Comparison of ENCODE assay signal across 15 cellular contexts in genomic region chr12:57552306-57552651, GRCh38. TPM values are rescaled to one million over a fixed set of nuclear protein-coding genes. Genes with fewer than 3 reads are reported as not detected.
A peak's percentile ranks its signal among the peaks of the same experiment; 100 is the strongest.
DNase-seq lines count a peak whose midpoint lies in the region; ATAC-seq and TF ChIP-seq lines count a peak whose summit lies in the region.
"Had no signal": no experiment of that assay in that cellular context is flagged by ENCODE, and none has a peak within 500 bp of the region (broad histone marks: within the 10 kb centered on the region; RNA-seq: fewer than 3 reads in every experiment).

No MANE protein-coding gene starts in this region.

- no peak for TF ChIP-seq CTCF in SK-N-SH (IDR thresholded peaks at IDR 0.05)
- TF ChIP-seq CTCF in brain (conservative IDR thresholded peaks at IDR 0.05), result no peak
- TF ChIP-seq CTCF in nephron progenitor cell (IDR thresholded peaks at IDR 0.05), result no peak
- TF ChIP-seq CTCF in CD14-positive monocyte (IDR thresholded peaks at IDR 0.05), result no peak

- peaks cover 2 to 9% of the 10 kb centered on the region in 2 experiments for H3K36me3 ChIP-seq in SK-N-SH (replicated peaks in 1 of 2; ENCODE audit: control insufficient read depth in 1 of 2, insufficient read depth in 2 of 2, low read length in 1 of 2)

- H3K9me3 Mint-ChIP-seq in brain (no peaks in the 10 kb centered on the region), nephron progenitor cell (no peaks in the 10 kb centered on the region), CD14-positive monocyte (peaks cover 0 to 11% (median 2%) of the 10 kb centered on the region in 7 donors)
- H3K9me3 Mint-ChIP-seq: IgD-negative memory B cell had no signal

- H3K27ac Mint-ChIP-seq in brain (peak overlapping the region; percentile 64 to 96 (median 91)), nephron progenitor cell (no peak overlapping the region), CD14-positive monocyte (no peak overlapping the region)
- H3K27ac Mint-ChIP-seq: IgD-negative memory B cell had no signal

- H3K4me1 ChIP-seq in SK-N-SH (ENCODE audit: control insufficient read depth in 1 of 2, insufficient read depth in 2 of 2, low read depth in 1 of 2, low read length in 1 of 2), result peaks cover 4 to 33% of the 10 kb centered on the region in 2 experiments; a peak in 3 of 4 replicates
- H3K4me1 ChIP-seq: Caco-2 had no signal

- H3F3A ChIP-seq in SK-N-SH (replicated peaks; ENCODE audit: insufficient read depth), result peaks cover 6% of the 10 kb centered on the region

- H3K9me2 ChIP-seq in SK-N-SH, result no peaks in the 10 kb centered on the region

- H3K9ac ChIP-seq in SK-N-SH, result no peak overlapping the region

- POLR2A ChIA-PET in SK-N-SH (lab: Yijun Ruan, JAX), result interaction anchor here (1.2 kb wide), 2 partner anchors 32 to 59 kb away, joined by 5 read pairs; partner anchors contain the start of genes ARHGEF25 and DDIT3

- no peak for ATAC-seq in SK-N-SH treated with all-trans-retinoic acid at 6 μM for 48 hours
- no peak for ATAC-seq in GM21528 (IDR thresholded peaks at IDR 0.05; ENCODE audit: low FRiP score, unreplicated experiment)

- H3K36me3 Mint-ChIP-seq in brain (peaks cover 14% of the 10 kb centered on the region), nephron progenitor cell (ENCODE audit: low read depth) (no peaks in the 10 kb centered on the region), CD14-positive monocyte (peaks cover 4 to 8% of the 10 kb centered on the region in 2 donors)
- H3K36me3 Mint-ChIP-seq: IgD-negative memory B cell had no signal

- no peak for TF ChIP-seq EP300 in SK-N-SH (IDR thresholded peaks at IDR 0.05; ENCODE audit: borderline replicate concordance in 1 of 2, low read depth in 1 of 2, low read length in 1 of 2)

- H4K20me1 ChIP-seq in SK-N-SH (ENCODE audit: insufficient read depth), result no peaks in the 10 kb centered on the region

- H2AFZ ChIP-seq in SK-N-SH (ENCODE audit: low read depth), result no peak overlapping the region

- peaks cover 23% of the 10 kb centered on the region for H3K27me3 Mint-ChIP-seq in brain
- H3K27me3 Mint-ChIP-seq in nephron progenitor cell (ENCODE audit: low read depth, poor library complexity), result peaks cover 55% of the 10 kb centered on the region
- peaks cover 40 to 48% (median 45%) of the 10 kb centered on the region in 3 donors for H3K27me3 Mint-ChIP-seq in CD14-positive monocyte (ENCODE audit: low read depth in 3 of 3)

- H3K27ac ChIP-seq in SK-N-SH (ENCODE audit: low read depth in 2 of 2, low read length in 1 of 2), result peak overlapping the region in 1 of 2 experiments; percentile 13; a peak in 2 of 4 replicates

- no peaks in the 10 kb centered on the region for H3K27me3 ChIP-seq in SK-N-SH (ENCODE audit: insufficient read depth)

- WGBS in SK-N-SH (ENCODE audit: low lambda C conversion rate), result 76% methylated on average over 2 of the region's 2 CpGs

- H3K4me3 ChIP-seq in SK-N-SH (ENCODE audit: low read depth in 2 of 2, low read length in 1 of 2), result peak overlapping the region in 1 of 2 experiments; percentile 24; a peak in 2 of 4 replicates

- DNase-seq in SK-N-SH, result no peak
- DNase-seq in nephron progenitor cell, result no peak
- DNase-seq in CD14-positive monocyte (ENCODE audit: low spot score), result no peak
- no peak for DNase-seq in GM19238 (ENCODE audit: insufficient read length, low spot score)
- DNase-seq in activated effector memory CD4-positive, alpha-beta T cell treated with anti-CD3 and anti-CD28 coated beads, Interleukin-2, amount 50 U/mL, for 16 hours, result no peak
- DNase-seq: 8988T, Caco-2, DMS53, NCI-H1436 treated with DMSO at 0.1 percent for 48 hours, NCI-H345, NCI-H69 had no signal

- CTCF ChIA-PET in SK-N-SH (lab: Yijun Ruan, JAX), result interaction anchor here (2.9 to 5.1 kb wide), 2 partner anchors 31 to 69 kb away, joined by 11 to 24 read pairs; no protein-coding TSS in a partner anchor

- H3K4me1 Mint-ChIP-seq in brain, result peaks cover 76% of the 10 kb centered on the region
- H3K4me1 Mint-ChIP-seq in nephron progenitor cell, result peaks cover 45% of the 10 kb centered on the region
- peaks cover 20% of the 10 kb centered on the region for H3K4me1 Mint-ChIP-seq in CD14-positive monocyte

- H3K4me3 Mint-ChIP-seq in brain, result peak overlapping the region; percentile 89 to 95 (median 93)
- H3K4me3 Mint-ChIP-seq in nephron progenitor cell, result peak overlapping the region; percentile 60
- H3K4me3 Mint-ChIP-seq in CD14-positive monocyte, result peak overlapping the region in 1 of 2 donors; percentile 3
- H3K4me3 Mint-ChIP-seq: IgD-negative memory B cell had no signal

- H3K79me2 ChIP-seq in SK-N-SH (ENCODE audit: insufficient read depth), result peaks cover 41% of the 10 kb centered on the region; the same call in 1 of the 2 replicates

- TF ChIP-seq RAD21 in SK-N-SH (IDR thresholded peaks at IDR 0.05; ENCODE audit: low read length), result no peak

- intact Hi-C loops in CD14-positive monocyte (cut with micrococcal nuclease), result no loop called here

- no peaks in the 10 kb centered on the region for H3K9me3 ChIP-seq in SK-N-SH
- H3K9me3 ChIP-seq: Caco-2 had no signal

- peak overlapping the region; percentile 94 for H3K4me2 ChIP-seq in SK-N-SH

TF ChIP-seq in SK-N-SH, 30 proteins besides CTCF, POLR2A, EP300 and RAD21:
- TF ChIP-seq NFIC (IDR thresholded peaks at IDR 0.05; ENCODE audit: borderline replicate concordance), result no peak
- TF ChIP-seq ZBTB33 (IDR thresholded peaks at IDR 0.05; ENCODE audit: borderline replicate concordance, low read depth), result no peak
- TF ChIP-seq YY1 (IDR thresholded peaks at IDR 0.05; ENCODE audit: low read depth), result no peak
TF ChIP-seq in SK-N-SH: peak in this region for 0.

TF ChIP-seq in SK-N-SH treated with all-trans-retinoic acid at 6 μM for 48 hours, 23 proteins besides CTCF, POLR2A, EP300 and RAD21:
- TF ChIP-seq ISL1 (CRISPR knock-in tag; IDR thresholded peaks at IDR 0.05) (no peak), TOX (CRISPR knock-in tag; IDR thresholded peaks at IDR 0.05; ENCODE audit: borderline replicate concordance) (no peak), TSHZ2 (CRISPR knock-in tag; IDR thresholded peaks at IDR 0.05) (no peak), ZNF565 (CRISPR knock-in tag; conservative IDR thresholded peaks at IDR 0.05; ENCODE audit: low read depth) (no peak), ESRRG (CRISPR knock-in tag; IDR thresholded peaks at IDR 0.05) (no peak), ZFP3 (CRISPR knock-in tag; IDR thresholded peaks at IDR 0.05) (no peak)

RNA-seq across cellular contexts. Expression of gene KIF5A, which starts 2.4 kb away (rescaled TPM):
- polyA plus RNA-seq in SK-N-SH (2012; rRNA removed) (6.2 and 8.9 TPM in 2 replicates), brain (ENCODE audit: insufficient read depth, low read depth, low replicate concordance) (127 TPM), CD14-positive monocyte (not detected)
- 2.8 and 3.8 TPM in 2 replicates for polyA plus RNA-seq in SK-N-SH (2012; cell fraction: cytosol; rRNA removed)
- 32.0 and 36.4 TPM in 2 replicates for polyA plus RNA-seq in SK-N-SH (2012; cell fraction: nucleus; rRNA removed)
- polyA plus RNA-seq: IgD-negative memory B cell had no signal

RNA-seq across cellular contexts. Expression of gene DCTN2, which starts 5.3 kb away (rescaled TPM):
- 122 and 139 TPM in 2 replicates for polyA plus RNA-seq in SK-N-SH (2012; rRNA removed)
- 120 and 135 TPM in 2 replicates for polyA plus RNA-seq in SK-N-SH (2012; cell fraction: cytosol; rRNA removed)
- 165 and 176 TPM in 2 replicates for polyA plus RNA-seq in SK-N-SH (2012; cell fraction: nucleus; rRNA removed)
- polyA plus RNA-seq in brain (ENCODE audit: insufficient read depth, low read depth, low replicate concordance), result 370 TPM
- polyA plus RNA-seq in CD14-positive monocyte, result 10 to 100 TPM; 72.8 to 82.2 TPM

RNA-seq across cellular contexts. Expression of gene MBD6, which starts 29.7 kb away (rescaled TPM):
- polyA plus RNA-seq in SK-N-SH (2012; rRNA removed) (3.6 and 8.6 TPM in 2 replicates), brain (ENCODE audit: insufficient read depth, low read depth, low replicate concordance) (45.2 TPM), CD14-positive monocyte (1 to 10 TPM; 2.4 to 2.6 TPM)
- 3.1 and 6.8 TPM in 2 replicates for polyA plus RNA-seq in SK-N-SH (2012; cell fraction: cytosol; rRNA removed)
- 25.4 TPM in 2 replicates for polyA plus RNA-seq in SK-N-SH (2012; cell fraction: nucleus; rRNA removed)

RNA-seq across cellular contexts. Expression of gene DDIT3, which starts 32.0 kb away (rescaled TPM):
- 26.3 and 36.5 TPM in 2 replicates for polyA plus RNA-seq in SK-N-SH (2012; rRNA removed)
- polyA plus RNA-seq in SK-N-SH (2012; cell fraction: cytosol; rRNA removed), result 21.4 and 22.5 TPM in 2 replicates
- 82.2 and 97.2 TPM in 2 replicates for polyA plus RNA-seq in SK-N-SH (2012; cell fraction: nucleus; rRNA removed)
- polyA plus RNA-seq in brain (ENCODE audit: insufficient read depth, low read depth, low replicate concordance), result 24.9 TPM
- 1 to 10 TPM; 9.3 to 9.4 TPM for polyA plus RNA-seq in CD14-positive monocyte

RNA-seq across cellular contexts. Expression of gene PIP4K2C, which starts 38.7 kb away (rescaled TPM):
- polyA plus RNA-seq in SK-N-SH (2012; rRNA removed) (34.2 and 40.1 TPM in 2 replicates), brain (ENCODE audit: insufficient read depth, low read depth, low replicate concordance) (43.7 TPM), CD14-positive monocyte (10 to 100 TPM; 12.3 to 16.9 TPM)
- polyA plus RNA-seq in SK-N-SH (2012; cell fraction: cytosol; rRNA removed), result 35.5 and 40.3 TPM in 2 replicates
- 25.2 and 35.0 TPM in 2 replicates for polyA plus RNA-seq in SK-N-SH (2012; cell fraction: nucleus; rRNA removed)

Comparison
In these comparisons a context has a peak if more than half of its experiments do, and no peak if none do; other contexts are left out.
1. H3K27ac Mint-ChIP-seq: peak in brain (5 of 5); none in nephron progenitor cell (single experiment) and CD14-positive monocyte (0 of 7).